8 cellular contexts compared by ENCODE assay signal in the genomic region with DNA sequence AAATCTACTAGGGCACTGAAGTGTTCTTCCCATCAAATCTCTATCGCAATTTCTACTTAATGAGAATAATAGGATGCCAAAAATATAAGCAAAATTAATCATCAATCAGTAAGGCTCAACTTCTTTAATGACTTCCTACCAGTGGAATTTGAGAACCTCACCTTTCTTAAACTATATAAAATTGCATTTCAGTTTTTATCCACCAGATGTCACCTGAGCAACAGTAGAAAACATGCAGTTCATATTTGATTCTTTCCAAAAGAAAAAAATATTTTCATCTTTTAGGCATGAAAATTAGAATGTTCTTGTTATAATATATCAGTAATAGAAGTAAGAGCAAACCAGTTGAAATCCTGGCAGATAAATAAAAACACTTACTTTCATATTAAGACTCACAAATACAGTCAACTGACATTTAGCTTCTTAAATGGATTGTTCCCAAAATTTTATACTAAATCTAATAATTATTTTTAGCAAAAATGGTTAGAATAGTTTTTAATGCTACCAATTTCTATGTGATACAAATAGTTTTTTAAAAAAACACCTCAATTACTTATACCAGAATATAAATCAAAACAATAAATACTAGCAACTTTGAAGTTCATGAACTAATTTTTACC. TPM values are rescaled to one million over a fixed set of nuclear protein-coding genes. Genes with fewer than 3 reads are reported as not detected.
DNase-seq lines count a peak whose midpoint lies in the region; ATAC-seq and TF ChIP-seq lines count a peak whose summit lies in the region.

No MANE protein-coding gene starts in this region.

- peaks cover 15 to 28% of the 10 kb centered on the region in 2 donors for H3K27me3 Mint-ChIP-seq in CD4-positive, alpha-beta memory T cell
- H3K27me3 Mint-ChIP-seq in endothelial cell (ENCODE audit: unreplicated experiment) (peaks cover 1% of the 10 kb centered on the region), nephron (ENCODE audit: low read depth) (no peaks in the 10 kb centered on the region)
- peaks cover 19% of the 10 kb centered on the region for H3K27me3 Mint-ChIP-seq in activated naive CD8-positive, alpha-beta T cell treated with anti-CD3 and anti-CD28 coated beads, Interleukin-2, amount 50 U/mL, for 24 hours

- H3K4me3 Mint-ChIP-seq in CD4-positive, alpha-beta memory T cell: no peak overlapping the region
- H3K4me3 Mint-ChIP-seq in endothelial cell (ENCODE audit: unreplicated experiment) (no peak overlapping the region), nephron (no peak overlapping the region)
- H3K4me3 Mint-ChIP-seq in activated naive CD8-positive, alpha-beta T cell treated with anti-CD3 and anti-CD28 coated beads, Interleukin-2, amount 50 U/mL, for 24 hours: no peak overlapping the region

- H3K27ac Mint-ChIP-seq in CD4-positive, alpha-beta memory T cell: no peak overlapping the region
- H3K27ac Mint-ChIP-seq in endothelial cell (ENCODE audit: unreplicated experiment) (no peak overlapping the region), nephron (no peak overlapping the region)
- H3K27ac Mint-ChIP-seq in activated naive CD8-positive, alpha-beta T cell treated with anti-CD3 and anti-CD28 coated beads, Interleukin-2, amount 50 U/mL, for 24 hours: no peak overlapping the region

- H3K36me3 Mint-ChIP-seq in CD4-positive, alpha-beta memory T cell: no peaks in the 10 kb centered on the region
- H3K36me3 Mint-ChIP-seq in endothelial cell (ENCODE audit: low read depth, unreplicated experiment) (no peaks in the 10 kb centered on the region), nephron (ENCODE audit: low read depth) (no peaks in the 10 kb centered on the region)
- H3K36me3 Mint-ChIP-seq in activated naive CD8-positive, alpha-beta T cell treated with anti-CD3 and anti-CD28 coated beads, Interleukin-2, amount 50 U/mL, for 24 hours (ENCODE audit: low read depth): no peaks in the 10 kb centered on the region

- no TSS peak for BruUV-seq in OCI-LY7 (replicated peaks; lab: Mats Ljungman, UMichigan)

- H3K36me3 ChIP-seq in CD4-positive, alpha-beta memory T cell (ENCODE audit: insufficient read depth, low read length): no peaks in the 10 kb centered on the region
- no peaks in the 10 kb centered on the region for H3K36me3 ChIP-seq in OCI-LY7 (ENCODE audit: insufficient read depth, low read length)

- H3K4me2 ChIP-seq in OCI-LY7 (ENCODE audit: low read length): no peak overlapping the region

- H3K4me3 ChIP-seq in CD4-positive, alpha-beta memory T cell (ENCODE audit: low read length in 2 of 2): no peak overlapping the region
- H3K4me3 ChIP-seq in OCI-LY7 (ENCODE audit: low read depth, low read length, poor library complexity, severe bottlenecking): no peak overlapping the region

- no peaks in the 10 kb centered on the region for H3K9me2 ChIP-seq in OCI-LY7 (ENCODE audit: insufficient read depth, low read length)

- intact Hi-C loops in CD4-positive, alpha-beta memory T cell (cut with micrococcal nuclease): loop anchor here (1.0 kb wide), 4 partner anchors 264 to 758 kb away; no protein-coding TSS in a partner anchor
- intact Hi-C loops in OCI-LY7 (cut with micrococcal nuclease; ENCODE audit: unreplicated experiment): loop anchor here (1.0 to 10.0 kb wide), 3 partner anchors 264 to 755 kb away; no protein-coding TSS in a partner anchor

- CTCF ChIA-PET in CD4-positive, alpha-beta memory T cell (lab: Charles Lee; ENCODE audit: partially characterized antibody): interaction anchor here (0.8 to 17.7 kb wide), 16 partner anchors 14 to 1698 kb away, joined by 3 to 417 read pairs (median 4); partner anchors contain the start of gene CCDC112
- CTCF ChIA-PET in OCI-LY7 (lab: Charles Lee; ENCODE audit: unreplicated experiment): interaction anchor here (0.6 kb wide), 1 partner anchor 265 kb away, joined by 3 read pairs; no protein-coding TSS in a partner anchor

- DNase-seq in CD4-positive, alpha-beta memory T cell: peak in 4 of 5 donors; percentile 41 to 55 (median 51)
- peak; percentile 42 for DNase-seq in HCEC 1CT
- peak; percentile 50 for DNase-seq in OCI-LY7 (ENCODE audit: low spot score)
- DNase-seq in endothelial cell (ENCODE audit: low spot score): no peak
- no peak for DNase-seq in NCI-H2081 treated with DMSO at 0.1 percent for 48 hours (lab: John Stamatoyannopoulos, UW)
- no peak for DNase-seq in activated naive CD8-positive, alpha-beta T cell treated with anti-CD3 and anti-CD28 coated beads, Interleukin-2, amount 50 U/mL, for 24 hours
- no peak for DNase-seq in AG20443 (ENCODE audit: low spot score)

- no peaks in the 10 kb centered on the region for H3K4me1 ChIP-seq in CD4-positive, alpha-beta memory T cell (ENCODE audit: insufficient read depth, low read length)
- no peaks in the 10 kb centered on the region for H3K4me1 ChIP-seq in OCI-LY7 (ENCODE audit: insufficient read depth, low read length, poor library complexity, severe bottlenecking)

- peak; percentile 87 for TF ChIP-seq CTCF in OCI-LY7 (conservative IDR thresholded peaks at IDR 0.05; ENCODE audit: low read length)
- peak; percentile 80 for TF ChIP-seq CTCF in endothelial cell (IDR thresholded peaks at IDR 0.05; ENCODE audit: unreplicated experiment)
- TF ChIP-seq CTCF in nephron (IDR thresholded peaks at IDR 0.05; ENCODE audit: unreplicated experiment in 3 of 3): peak; percentile 52 to 86 (median 57)

- H2AFZ ChIP-seq in OCI-LY7 (ENCODE audit: low read length): no peak overlapping the region

- H3K9me3 ChIP-seq in CD4-positive, alpha-beta memory T cell (ENCODE audit: control insufficient read depth in 1 of 2, low read length in 2 of 2): no peaks in the 10 kb centered on the region
- H3K9me3 ChIP-seq in OCI-LY7 (ENCODE audit: low read length): 0 out of 2 replicates have a peak, but pooled peaks cover 3% of the 10 kb centered on the region

- H4K20me1 ChIP-seq in OCI-LY7 (ENCODE audit: insufficient read depth, low read length): no peaks in the 10 kb centered on the region

- no peaks in the 10 kb centered on the region for H3K79me2 ChIP-seq in OCI-LY7 (ENCODE audit: insufficient read depth, low read depth, low read length)

- H3K27me3 ChIP-seq in CD4-positive, alpha-beta memory T cell (ENCODE audit: insufficient read depth, low read length): peaks cover 3% of the 10 kb centered on the region

- no peak for ATAC-seq in activated naive CD8-positive, alpha-beta T cell treated with anti-CD3 and anti-CD28 coated beads, Interleukin-2, amount 50 U/mL, for 24 hours

- no peaks in the 10 kb centered on the region for H3K4me1 Mint-ChIP-seq in CD4-positive, alpha-beta memory T cell
- no peaks in the 10 kb centered on the region for H3K4me1 Mint-ChIP-seq in endothelial cell (ENCODE audit: unreplicated experiment)
- H3K4me1 Mint-ChIP-seq in nephron: no peaks in the 10 kb centered on the region
- no peaks in the 10 kb centered on the region for H3K4me1 Mint-ChIP-seq in activated naive CD8-positive, alpha-beta T cell treated with anti-CD3 and anti-CD28 coated beads, Interleukin-2, amount 50 U/mL, for 24 hours

- POLR2A ChIA-PET in CD4-positive, alpha-beta memory T cell (lab: Charles Lee; ENCODE audit: partially characterized antibody): interaction anchor here (1.3 kb wide), 1 partner anchor 265 kb away, joined by 3 read pairs; no protein-coding TSS in a partner anchor
- POLR2A ChIA-PET in OCI-LY7 (lab: Charles Lee): interaction anchor here (0.7 to 1.0 kb wide), 2 partner anchors 116 to 261 kb away, joined by 3 read pairs; no protein-coding TSS in a partner anchor

- no peaks in the 10 kb centered on the region for H3K9me3 Mint-ChIP-seq in CD4-positive, alpha-beta memory T cell
- H3K9me3 Mint-ChIP-seq in endothelial cell (ENCODE audit: unreplicated experiment): no peaks in the 10 kb centered on the region
- H3K9me3 Mint-ChIP-seq in nephron: no peaks in the 10 kb centered on the region
- H3K9me3 Mint-ChIP-seq in activated naive CD8-positive, alpha-beta T cell treated with anti-CD3 and anti-CD28 coated beads, Interleukin-2, amount 50 U/mL, for 24 hours: no peaks in the 10 kb centered on the region

- H3K27ac ChIP-seq in CD4-positive, alpha-beta memory T cell (ENCODE audit: low read depth, low read length): no peak overlapping the region
- H3K27ac ChIP-seq in OCI-LY7 (ENCODE audit: low read depth, low read length, poor library complexity, severe bottlenecking): no peak overlapping the region

RNA-seq across cellular contexts. Expression of gene CCDC112, which starts 13.4 kb away (rescaled TPM):
- 1 to 10 TPM; 5.9 to 6.3 TPM for total RNA-seq in CD4-positive, alpha-beta memory T cell
- polyA plus RNA-seq in CD4-positive, alpha-beta memory T cell: 1 to 10 TPM; 2.4 to 4.7 TPM
- 15.8 and 32.8 TPM in 2 replicates for total RNA-seq in OCI-LY7 (2014; rRNA removed; shearing (Covaris generic))
- total RNA-seq in OCI-LY7 (2022): 9.7 and 13.0 TPM in 2 replicates
- total RNA-seq in endothelial cell (ENCODE audit: unreplicated experiment): 7.2 TPM

RNA-seq across cellular contexts. Expression of gene PGGT1B, which starts 47.2 kb away (rescaled TPM):
- 10 to 100 TPM; 40.6 to 42.4 TPM for total RNA-seq in CD4-positive, alpha-beta memory T cell
- polyA plus RNA-seq in CD4-positive, alpha-beta memory T cell: 10 to 100 TPM; 13.7 to 16.8 TPM
- 17.8 and 19.7 TPM in 2 replicates for total RNA-seq in OCI-LY7 (2014; rRNA removed; shearing (Covaris generic))
- total RNA-seq in OCI-LY7 (2022): 47.7 and 54.7 TPM in 2 replicates
- total RNA-seq in endothelial cell (ENCODE audit: unreplicated experiment): 34.7 TPM

Comparison
In these comparisons a context has a peak if more than half of its experiments do, and no peak if none do; other contexts are left out.
1. DNase-seq: peak in CD4-positive, alpha-beta memory T cell (4 of 5), HCEC 1CT (single experiment) and OCI-LY7 (single experiment); none in endothelial cell (single experiment), NCI-H2081 treated with DMSO at 0.1 percent for 48 hours (single experiment), activated naive CD8-positive, alpha-beta T cell treated with anti-CD3 and anti-CD28 coated beads, Interleukin-2, amount 50 U/mL, for 24 hours (single experiment) and AG20443 (single experiment).
2. Peak in every context shown above with its lines, with median percentiles within 50 percentile points of each other: CTCF ChIP-seq.